Comparison of ENCODE assay signal across 21 cellular contexts in genomic region chr13:100667894-100668293, GRCh38.
"Had no signal": no experiment of that assay in that cellular context is flagged by ENCODE, and none has a peak within 500 bp of the region (broad histone marks: within the 10 kb centered on the region; RNA-seq: fewer than 3 reads in every experiment).

No MANE protein-coding gene starts in this region.

- H3K27me3 ChIP-seq: cardiac muscle cell, esophagus squamous epithelium, gastroesophageal sphincter, heart left ventricle, neural progenitor cell, spleen, tibial nerve, uterus had no signal

- H3K4me3 Mint-ChIP-seq: activated CD4-positive, alpha-beta memory T cell treated with anti-CD3 and anti-CD28 coated beads for 36 hours; activated T-cell treated with anti-CD3 and anti-CD28 coated beads, Interleukin-2, amount 50 U/mL, for 72 hours; naive thymus-derived CD4-positive, alpha-beta T cell; neural progenitor cell had no signal

- H3K27ac ChIP-seq: cardiac muscle cell, esophagus squamous epithelium, gastroesophageal sphincter, heart left ventricle, lower lobe of right lung, neural progenitor cell, spleen, uterus had no signal

- H3K9me3 Mint-ChIP-seq: activated CD4-positive, alpha-beta memory T cell treated with anti-CD3 and anti-CD28 coated beads for 36 hours; activated T-cell treated with anti-CD3 and anti-CD28 coated beads, Interleukin-2, amount 50 U/mL, for 72 hours; naive thymus-derived CD4-positive, alpha-beta T cell; neural progenitor cell had no signal

- H3K27me3 Mint-ChIP-seq: activated CD4-positive, alpha-beta memory T cell treated with anti-CD3 and anti-CD28 coated beads for 36 hours; naive thymus-derived CD4-positive, alpha-beta T cell; progenitor cell of endocrine pancreas had no signal

- H3K27ac Mint-ChIP-seq: activated CD4-positive, alpha-beta memory T cell treated with anti-CD3 and anti-CD28 coated beads for 36 hours; activated T-cell treated with anti-CD3 and anti-CD28 coated beads, Interleukin-2, amount 50 U/mL, for 72 hours; neural progenitor cell; progenitor cell of endocrine pancreas had no signal

- DNase-seq: activated CD4-positive, alpha-beta memory T cell treated with anti-CD3 and anti-CD28 coated beads for 36 hours; activated CD4-positive, alpha-beta T cell treated with anti-CD3 and anti-CD28 coated beads for 48 hours; activated gamma-delta T cell; activated naive CD4-positive, alpha-beta T cell treated with anti-CD3 and anti-CD28 coated beads, Interleukin-2, amount 50 U/mL, for 16 hours; activated T-cell treated with anti-CD3 and anti-CD28 coated beads, Interleukin-2, amount 50 U/mL, for 72 hours; esophagus squamous epithelium; heart left ventricle; islet precursor cell; lower lobe of right lung; naive thymus-derived CD4-positive, alpha-beta T cell; spleen; stimulated activated CD4-positive, alpha-beta T cell treated with anti-CD3 and anti-CD28 coated beads, Interleukin-4, amount 100 ng/mL, for 1 hour; stimulated activated naive CD4-positive, alpha-beta T cell; uterus had no signal

- ATAC-seq: activated T-cell treated with anti-CD3 and anti-CD28 coated beads, Interleukin-2, amount 50 U/mL, for 72 hours; gastroesophageal sphincter; heart left ventricle; left lobe of liver; lower lobe of right lung; naive thymus-derived CD4-positive, alpha-beta T cell; SK-N-SH treated with all-trans-retinoic acid at 6 μM for 48 hours had no signal
